ENCODE assay signal across 8 cellular contexts in genomic region chr9:126915281-126915816, GRCh38. TPM values are rescaled to one million over a fixed set of nuclear protein-coding genes. Genes with fewer than 3 reads are reported as not detected.
A peak's percentile ranks its signal among the peaks of the same experiment; 100 is the strongest.
DNase-seq lines count a peak whose midpoint lies in the region; ATAC-seq and TF ChIP-seq lines count a peak whose summit lies in the region.

No MANE protein-coding gene starts in this region.

- no peak overlapping the region for H3K56ac ChIP-seq in mesendoderm (ENCODE audit: low read length)

- intact Hi-C loops in Calu3 (cut with micrococcal nuclease; ENCODE audit: unreplicated experiment) (no loop called here), dorsolateral prefrontal cortex (cut with DNase I) (loop anchor here (5.0 to 10.0 kb wide), 2 partner anchors 51 to 53 kb away; partner anchors contain the start of gene ZBTB34 (in 2 of the 2))

- H3K27ac ChIP-seq in dorsolateral prefrontal cortex (peak overlapping the region in 37 of 59 donors; percentile 21 to 92 (median 65)), mesendoderm (ENCODE audit: low read depth, low read length) (no peak overlapping the region), thoracic aorta (no peak overlapping the region)

- peak overlapping the region; percentile 71 for H3K4me3 Mint-ChIP-seq in Calu3 (ENCODE audit: low read depth, unreplicated experiment)

- H3K79me2 ChIP-seq in mesendoderm (ENCODE audit: control insufficient read depth, insufficient read depth, low read length): no peaks in the 10 kb centered on the region

- no peak overlapping the region for H4K8ac ChIP-seq in mesendoderm (ENCODE audit: low read depth, low read length)

- WGBS in mesendoderm (ENCODE audit: extremely low coverage, insufficient coverage, low lambda C conversion rate): no CpG with 5 or more reads among the region's 43 CpGs

- H3K4ac ChIP-seq in mesendoderm (ENCODE audit: low read depth, low read length): no peak overlapping the region

- no TSS peak for BruUV-seq in Calu3 (replicated peaks; lab: Mats Ljungman, UMichigan)

- no peaks in the 10 kb centered on the region for H3K36me3 ChIP-seq in mesendoderm (ENCODE audit: control insufficient read depth, insufficient read depth, low read length)
- H3K36me3 ChIP-seq in thoracic aorta: no peaks in the 10 kb centered on the region

- ATAC-seq in HG02943 (IDR thresholded peaks at IDR 0.05; ENCODE audit: low read depth, unreplicated experiment): peak; percentile 8
- no peak for ATAC-seq in thoracic aorta (ENCODE audit: insufficient number of reproducible peaks, low FRiP score, low read depth)
- no peak for ATAC-seq in GM21515 (IDR thresholded peaks at IDR 0.05; ENCODE audit: unreplicated experiment)
- no peak for ATAC-seq in HG02571 (IDR thresholded peaks at IDR 0.05; ENCODE audit: unreplicated experiment)

- H3K9me3 Mint-ChIP-seq in Calu3 (ENCODE audit: low read depth, unreplicated experiment): no peaks in the 10 kb centered on the region

- no peak overlapping the region for H3K27ac Mint-ChIP-seq in Calu3 (ENCODE audit: unreplicated experiment)

- no peak overlapping the region for H3K23ac ChIP-seq in mesendoderm (ENCODE audit: low read length)

- H3K4me1 ChIP-seq in mesendoderm (ENCODE audit: control insufficient read depth, low read depth, low read length): no peaks in the 10 kb centered on the region
- peaks cover 0 to 6% of the 10 kb centered on the region in 2 donors for H3K4me1 ChIP-seq in thoracic aorta (ENCODE audit: control insufficient read depth in 1 of 2, low read depth in 2 of 2)

- H3K36me3 Mint-ChIP-seq in Calu3 (ENCODE audit: insufficient read depth, unreplicated experiment): peaks cover 14% of the 10 kb centered on the region

- H2BK15ac ChIP-seq in mesendoderm (replicated peaks; ENCODE audit: low read depth): no peak overlapping the region

- peak overlapping the region; percentile 34 for H3K9ac ChIP-seq in mesendoderm (ENCODE audit: low read length)

- no peaks in the 10 kb centered on the region for H3K79me1 ChIP-seq in mesendoderm (ENCODE audit: low read length)

- H3K9me3 ChIP-seq in thoracic aorta: no peaks in the 10 kb centered on the region

- peaks cover 6% of the 10 kb centered on the region for H3K4me1 Mint-ChIP-seq in Calu3 (ENCODE audit: low read depth, unreplicated experiment)

- H2BK120ac ChIP-seq in mesendoderm (ENCODE audit: low read depth, low read length): no peak overlapping the region

- H3K4me3 ChIP-seq in dorsolateral prefrontal cortex (peak overlapping the region; percentile 50 to 81 (median 67)), mesendoderm (ENCODE audit: low read length) (peak overlapping the region; percentile 16), thoracic aorta (peak overlapping the region; percentile 78)

- H2BK5ac ChIP-seq in mesendoderm (ENCODE audit: low read length): no peak overlapping the region

- DNase-seq in Calu3 (peak; percentile 83), T-helper 1 cell (peak in 4 of 5 donors; percentile 25 to 65 (median 50)), dorsolateral prefrontal cortex (peak in 3 of 10 donors; percentile 10 to 49 (median 32)), mesendoderm (peak; percentile 53), thoracic aorta (ENCODE audit: low spot score) (no peak)

- no peak overlapping the region for H3K18ac ChIP-seq in mesendoderm (ENCODE audit: low read length)

- TF ChIP-seq CTCF in Calu3 (IDR thresholded peaks at IDR 0.05; ENCODE audit: unreplicated experiment) (no peak), dorsolateral prefrontal cortex (IDR thresholded peaks at IDR 0.05 in 54 of 56, conservative IDR thresholded peaks at IDR 0.05 in 2 of 56; ENCODE audit: low read depth in 1 of 56, partially characterized antibody in 56 of 56) (no peak), thoracic aorta (IDR thresholded peaks at IDR 0.05) (no peak)

- peak overlapping the region; percentile 42 for H3K4me2 ChIP-seq in mesendoderm (ENCODE audit: low read length)

- no peak overlapping the region for H4K5ac ChIP-seq in mesendoderm (ENCODE audit: low read length)

- CTCF ChIA-PET in Calu3 (lab: Charles Lee): interaction anchor here (0.6 kb wide), 1 partner anchor 658 kb away, joined by 3 read pairs; no protein-coding TSS in a partner anchor

- peaks cover 7% of the 10 kb centered on the region for H3K27me3 Mint-ChIP-seq in Calu3 (ENCODE audit: unreplicated experiment)

- H2AK5ac ChIP-seq in mesendoderm (ENCODE audit: low read length): no peak overlapping the region

- H3K27me3 ChIP-seq in dorsolateral prefrontal cortex (no peaks in the 10 kb centered on the region), mesendoderm (ENCODE audit: insufficient read depth, low read length, poor library complexity) (no peaks in the 10 kb centered on the region), thoracic aorta (replicated peaks; ENCODE audit: insufficient read depth) (no peaks in the 10 kb centered on the region)

RNA-seq across cellular contexts. Expression of gene RALGPS1, which starts 0.8 kb away (rescaled TPM):
- 8.3 and 9.4 TPM in 2 replicates for total RNA-seq in Calu3 (2022)
- total RNA-seq in dorsolateral prefrontal cortex: 10 to 100 TPM; 49.6 to 99.1 (median 71.8) TPM
- polyA plus RNA-seq in mesendoderm (2013, experiment 1 of 2): 5.2 TPM
- 5.0 TPM for polyA plus RNA-seq in mesendoderm (2013, experiment 2 of 2)
- 10 to 100 TPM in 1 of 2 donors, 1 to 10 TPM in 1; 7.6 to 18.5 TPM for total RNA-seq in thoracic aorta

RNA-seq across cellular contexts. Expression of gene ZBTB34, which starts 54.9 kb away (rescaled TPM):
- total RNA-seq in Calu3 (2022) (6.7 TPM in 2 replicates), dorsolateral prefrontal cortex (10 to 100 TPM in 119 of 120 experiments, 1 to 10 TPM in 1; 9.1 to 17.6 (median 13.2) TPM), thoracic aorta (10 to 100 TPM in 1 of 2 donors, 1 to 10 TPM in 1; 9.9 to 16.6 TPM)
- polyA plus RNA-seq in mesendoderm (2013, experiment 1 of 2): 5.4 TPM
- 5.2 TPM for polyA plus RNA-seq in mesendoderm (2013, experiment 2 of 2)

Comparison
In these comparisons a context has a peak if more than half of its experiments do, and no peak if none do; other contexts are left out.
1. H3K27ac ChIP-seq: peak in dorsolateral prefrontal cortex (37 of 59); none in mesendoderm (single experiment) and thoracic aorta (0 of 2).
2. H3K4me3 ChIP-seq: peak in every context shown above with its lines; median percentile 78 in thoracic aorta; 67 in dorsolateral prefrontal cortex; 16 in mesendoderm.